In genomic region chr18:49447810-49448745, GRCh38 we compare ENCODE assay signal across 8 cellular contexts. TPM values are rescaled to one million over a fixed set of nuclear protein-coding genes. Genes with fewer than 3 reads are reported as not detected.
A peak's percentile ranks its signal among the peaks of the same experiment; 100 is the strongest.
DNase-seq lines count a peak whose midpoint lies in the region; ATAC-seq, FAIRE-seq and TF ChIP-seq lines count a peak whose summit lies in the region.

No MANE protein-coding gene starts in this region.

- peaks cover 2% of the 10 kb centered on the region for H3K9me3 Mint-ChIP-seq in activated CD8-positive, alpha-beta T cell treated with anti-CD3 and anti-CD28 coated beads for 36 hours

- no peak overlapping the region for H3K4me3 ChIP-seq in AG04449 (ENCODE audit: low read depth, low read length)
- H3K4me3 ChIP-seq in cardiac muscle cell, result no peak overlapping the region

- peaks cover 7% of the 10 kb centered on the region for H3K4me1 Mint-ChIP-seq in activated CD8-positive, alpha-beta T cell treated with anti-CD3 and anti-CD28 coated beads for 36 hours (ENCODE audit: low read depth)

- H3K27me3 ChIP-seq in cardiac muscle cell, result no peaks in the 10 kb centered on the region

- no peaks in the 10 kb centered on the region for H3K27me3 Mint-ChIP-seq in activated CD8-positive, alpha-beta T cell treated with anti-CD3 and anti-CD28 coated beads for 36 hours

- H3K36me3 ChIP-seq in cardiac muscle cell, result no peaks in the 10 kb centered on the region

- H3K4me1 ChIP-seq in cardiac muscle cell (ENCODE audit: low read depth), result no peaks in the 10 kb centered on the region

- H3K9me3 ChIP-seq in cardiac muscle cell (ENCODE audit: low read depth), result no peaks in the 10 kb centered on the region

- CTCF ChIA-PET in AG04449 (lab: Yijun Ruan, JAX), result interaction anchor here (0.8 to 3.3 kb wide), 12 partner anchors 9 to 827 kb away, joined by 3 to 21 read pairs (median 4); no protein-coding TSS in a partner anchor
- CTCF ChIA-PET in activated CD8-positive, alpha-beta T cell treated with anti-CD3 and anti-CD28 coated beads for 36 hours (lab: Charles Lee), result interaction anchor here (1.0 to 1.9 kb wide), 10 partner anchors 9 to 774 kb away, joined by 3 to 14 read pairs (median 4); partner anchors contain the start of gene DYM

- peak; percentile 90 for FAIRE-seq in GM18507 (lab: Jason Lieb, UNC)

- ATAC-seq in activated CD8-positive, alpha-beta T cell treated with anti-CD3 and anti-CD28 coated beads for 36 hours, result peak; percentile 69
- no peak for ATAC-seq in GM18502 (IDR thresholded peaks at IDR 0.05; ENCODE audit: poor library complexity, unreplicated experiment)

- DNase-seq in AG04449 (ENCODE audit: low read depth, low spot score) (no peak), GM18507 (ENCODE audit: extremely low spot score, insufficient read length, low read depth) (no peak), NCI-H526 (lab: John Stamatoyannopoulos, UW) (peak; percentile 62 to 74), cardiac muscle cell (ENCODE audit: low read depth in 1 of 2, low spot score in 1 of 2) (peak; percentile 69 to 79)
- DNase-seq in activated CD8-positive, alpha-beta T cell treated with anti-CD3 and anti-CD28 coated beads for 36 hours, result peak; percentile 59
- DNase-seq in stimulated activated CD4-positive, alpha-beta T cell treated with anti-CD3 and anti-CD28 coated beads, Interleukin-2, amount 100 ng/mL, for 4 hours (ENCODE audit: low read depth), result peak; percentile 31
- no peak for DNase-seq in effector CD8-positive, alpha-beta T cell (lab: John Stamatoyannopoulos, UW)

- H3K27ac ChIP-seq in cardiac muscle cell, result no peak overlapping the region

- intact Hi-C loops in activated CD8-positive, alpha-beta T cell treated with anti-CD3 and anti-CD28 coated beads for 36 hours (cut with micrococcal nuclease), result loop anchor here (10.0 kb wide), 1 partner anchor 773 kb away; no protein-coding TSS in a partner anchor

- H3K27ac Mint-ChIP-seq in activated CD8-positive, alpha-beta T cell treated with anti-CD3 and anti-CD28 coated beads for 36 hours, result no peak overlapping the region

- H3K4me3 Mint-ChIP-seq in activated CD8-positive, alpha-beta T cell treated with anti-CD3 and anti-CD28 coated beads for 36 hours, result no peak overlapping the region

- TF ChIP-seq CTCF in AG04449 (IDR thresholded peaks at IDR 0.05; ENCODE audit: insufficient read depth, low read length, missing control alignments), result peak; percentile 54
- peak; percentile 76 for TF ChIP-seq CTCF in activated CD8-positive, alpha-beta T cell treated with anti-CD3 and anti-CD28 coated beads for 36 hours (IDR thresholded peaks at IDR 0.05)
- peak; percentile 61 for TF ChIP-seq CTCF in cardiac muscle cell (IDR thresholded peaks at IDR 0.05; ENCODE audit: low read depth, low read length)

- POLR2A ChIA-PET in AG04449 (lab: Yijun Ruan, JAX), result no interaction called here
- POLR2A ChIA-PET in activated CD8-positive, alpha-beta T cell treated with anti-CD3 and anti-CD28 coated beads for 36 hours (lab: Charles Lee), result no interaction called here

- H3K36me3 Mint-ChIP-seq in activated CD8-positive, alpha-beta T cell treated with anti-CD3 and anti-CD28 coated beads for 36 hours (ENCODE audit: low read depth), result peaks cover 44% of the 10 kb centered on the region

RNA-seq across cellular contexts. Expression of gene DYM, which starts 12.4 kb away (rescaled TPM):
- 10 to 100 TPM; 63.7 to 69.3 TPM for total RNA-seq in activated CD8-positive, alpha-beta T cell treated with anti-CD3 and anti-CD28 coated beads for 36 hours
- 90.2 and 189 TPM in 2 replicates for total RNA-seq in cardiac muscle cell
- 43.6 and 52.3 TPM in 2 replicates for polyA plus RNA-seq in cardiac muscle cell

RNA-seq across cellular contexts. Expression of gene C18orf32, which starts 39.0 kb away (rescaled TPM):
- 10 to 100 TPM; 21.7 to 22.4 TPM for total RNA-seq in activated CD8-positive, alpha-beta T cell treated with anti-CD3 and anti-CD28 coated beads for 36 hours
- 22.5 and 40.0 TPM in 2 replicates for total RNA-seq in cardiac muscle cell
- polyA plus RNA-seq in cardiac muscle cell, result 97.6 and 109 TPM in 2 replicates

RNA-seq across cellular contexts. Expression of gene RPL17, which starts 44.2 kb away (rescaled TPM):
- total RNA-seq in activated CD8-positive, alpha-beta T cell treated with anti-CD3 and anti-CD28 coated beads for 36 hours, result 1,000 to 10,000 TPM; 2,442 to 2,539 TPM
- total RNA-seq in cardiac muscle cell, result 1,792 and 1,922 TPM in 2 replicates
- 737 and 809 TPM in 2 replicates for polyA plus RNA-seq in cardiac muscle cell

Comparison
In these comparisons a context has a peak if more than half of its experiments do, and no peak if none do; other contexts are left out.
1. DNase-seq: peak in NCI-H526 (2 of 2), activated CD8-positive, alpha-beta T cell treated with anti-CD3 and anti-CD28 coated beads for 36 hours (single experiment), cardiac muscle cell (2 of 2) and stimulated activated CD4-positive, alpha-beta T cell treated with anti-CD3 and anti-CD28 coated beads, Interleukin-2, amount 100 ng/mL, for 4 hours (single experiment); none in AG04449 (single experiment), GM18507 (single experiment) and effector CD8-positive, alpha-beta T cell (single experiment).
2. Peak in every context shown above with its lines, with median percentiles within 50 percentile points of each other: CTCF ChIP-seq.